ENCODE assay signal across 13 cellular contexts in the genomic region with DNA sequence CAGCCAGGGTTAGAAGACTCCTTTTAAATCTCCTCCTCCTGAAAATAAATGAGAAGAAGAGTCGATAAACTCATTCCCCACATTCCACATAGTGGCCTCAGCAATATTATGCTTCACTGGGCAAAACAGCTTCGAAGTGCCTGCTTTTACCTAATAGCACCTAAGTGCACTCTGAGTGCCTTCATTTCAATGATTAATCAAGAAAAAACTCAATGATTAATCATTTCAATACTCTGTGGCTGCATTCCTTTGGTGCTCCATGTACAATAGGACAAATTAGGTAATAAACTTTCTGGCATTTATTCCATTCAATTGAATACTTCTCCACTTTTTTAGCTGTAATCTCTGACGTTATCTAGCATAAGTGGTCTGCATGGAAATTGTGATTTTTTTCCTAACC.
DNase-seq lines count a peak whose midpoint lies in the region; ATAC-seq, FAIRE-seq and TF ChIP-seq lines count a peak whose summit lies in the region.
"Had no signal": no experiment of that assay in that cellular context is flagged by ENCODE, and none has a peak within 500 bp of the region (broad histone marks: within the 10 kb centered on the region; RNA-seq: fewer than 3 reads in every experiment).

No MANE protein-coding gene starts in this region.

- no peaks in the 10 kb centered on the region for H4K20me1 ChIP-seq in astrocyte (ENCODE audit: insufficient read depth, low read length)

- H3K9me3 ChIP-seq in astrocyte (ENCODE audit: insufficient read depth, low read depth, low read length) = no peaks in the 10 kb centered on the region
- H3K9me3 ChIP-seq in kidney (ENCODE audit: control insufficient read depth in 1 of 2, low read length in 2 of 2) = no peaks in the 10 kb centered on the region
- no peaks in the 10 kb centered on the region for H3K9me3 ChIP-seq in thoracic aorta

- H3K79me2 ChIP-seq in astrocyte (ENCODE audit: insufficient read depth, low read length) = no peaks in the 10 kb centered on the region

- no peak overlapping the region for H3K4me3 Mint-ChIP-seq in astrocyte (ENCODE audit: unreplicated experiment)
- H3K4me3 Mint-ChIP-seq: dendritic cell treated with granulocyte-macrophage colony-stimulating factor and Interleukin-4, amounts not matched to agents 40 ng/mL and 50 ng/mL, for 4 days; natural killer cell treated with Interleukin-12 subunit alpha and Interleukin-12 subunit beta and Interleukin-15 and Interleukin-18, amount 100 ng/mL, for 72 hours had no signal

- H2AFZ ChIP-seq in astrocyte (ENCODE audit: low read depth, low read length) = no peak overlapping the region

- H3K4me1 ChIP-seq in astrocyte (ENCODE audit: insufficient read depth, low read length) (peaks cover 20% of the 10 kb centered on the region), kidney (ENCODE audit: control insufficient read depth in 1 of 2, insufficient read depth in 1 of 2, low read depth in 1 of 2, low read length in 2 of 2) (peaks cover 15 to 18% of the 10 kb centered on the region in 2 donors), thoracic aorta (ENCODE audit: control insufficient read depth in 1 of 2, low read depth in 2 of 2) (peaks cover 17 to 40% of the 10 kb centered on the region in 2 donors)

- H3K27me3 ChIP-seq in astrocyte (ENCODE audit: insufficient read depth, low read length) (no peaks in the 10 kb centered on the region), thoracic aorta (replicated peaks; ENCODE audit: insufficient read depth) (no peaks in the 10 kb centered on the region)

- peaks cover 16% of the 10 kb centered on the region for H3K4me1 Mint-ChIP-seq in astrocyte (ENCODE audit: low read depth, unreplicated experiment)

- H3K27ac ChIP-seq in astrocyte (ENCODE audit: low read depth, low read length) (peak overlapping the region; percentile 78), kidney (ENCODE audit: low read depth in 2 of 2, low read length in 2 of 2) (peak overlapping the region; percentile 39 to 74), thoracic aorta (peak overlapping the region; percentile 49 to 58), caudate nucleus (ENCODE audit: low read depth, low read length) (no peak overlapping the region)
- H3K27ac ChIP-seq: VCaP had no signal

- peaks cover 3% of the 10 kb centered on the region for H3K27me3 Mint-ChIP-seq in astrocyte (ENCODE audit: low read depth, unreplicated experiment)

- H3K36me3 Mint-ChIP-seq in astrocyte (ENCODE audit: low read depth, unreplicated experiment) = peaks cover 2% of the 10 kb centered on the region
- H3K36me3 Mint-ChIP-seq: natural killer cell treated with Interleukin-12 subunit alpha and Interleukin-12 subunit beta and Interleukin-15 and Interleukin-18, amount 100 ng/mL, for 72 hours had no signal

- no peak overlapping the region for H3K27ac Mint-ChIP-seq in astrocyte (ENCODE audit: unreplicated experiment)
- H3K27ac Mint-ChIP-seq: dendritic cell treated with granulocyte-macrophage colony-stimulating factor and Interleukin-4, amounts not matched to agents 40 ng/mL and 50 ng/mL, for 4 days; natural killer cell treated with Interleukin-12 subunit alpha and Interleukin-12 subunit beta and Interleukin-15 and Interleukin-18, amount 100 ng/mL, for 72 hours had no signal

- H3K9ac ChIP-seq in astrocyte (ENCODE audit: low read length) (peak overlapping the region; percentile 48), kidney (ENCODE audit: low read length in 2 of 2) (no peak overlapping the region)

- TF ChIP-seq CTCF in astrocyte (IDR thresholded peaks at IDR 0.05; ENCODE audit: insufficient read depth, low read depth, low read length) (no peak), kidney (IDR thresholded peaks at IDR 0.05; ENCODE audit: borderline replicate concordance, extremely low read depth, insufficient read depth) (no peak), thoracic aorta (IDR thresholded peaks at IDR 0.05) (no peak)

- peak; percentile 54 for DNase-seq in HPDE6-E6E7 (ENCODE audit: extremely low spot score)
- DNase-seq in astrocyte (ENCODE audit: low read depth) = peak; percentile 97
- DNase-seq in kidney = no peak
- no peak for DNase-seq in thoracic aorta (ENCODE audit: low spot score)
- no peak for DNase-seq in cerebellar nuclear complex (lab: John Stamatoyannopoulos, UW)
- no peak for DNase-seq in effector CD4-positive, alpha-beta T cell
- DNase-seq in NCI-H2081 treated with DMSO at 0.1 percent for 48 hours (lab: John Stamatoyannopoulos, UW) = no peak
- DNase-seq in caudate nucleus (lab: John Stamatoyannopoulos, UW) = no peak
- DNase-seq: activated T-cell treated with anti-CD3 and anti-CD28 coated beads, Interleukin-2, amount 50 U/mL, for 48 hours; DMS53 had no signal

- no peak for ATAC-seq in thoracic aorta (ENCODE audit: insufficient number of reproducible peaks, low FRiP score, low read depth)
- ATAC-seq: natural killer cell treated with Interleukin-12 subunit alpha and Interleukin-12 subunit beta and Interleukin-15 and Interleukin-18, amount 100 ng/mL, for 72 hours had no signal

- peak overlapping the region; percentile 57 for H3K4me2 ChIP-seq in astrocyte (ENCODE audit: low read length)

- FAIRE-seq in astrocyte (lab: Jason Lieb, UNC) (no peak), kidney (lab: Jason Lieb, UNC) (no peak)

- no peaks in the 10 kb centered on the region for H3K36me3 ChIP-seq in astrocyte (ENCODE audit: insufficient read depth, low read length)
- H3K36me3 ChIP-seq in kidney (ENCODE audit: control insufficient read depth in 1 of 2, insufficient read depth in 2 of 2, low read length in 2 of 2) = no peaks in the 10 kb centered on the region
- no peaks in the 10 kb centered on the region for H3K36me3 ChIP-seq in thoracic aorta

- peaks cover 8% of the 10 kb centered on the region for H3K9me3 Mint-ChIP-seq in astrocyte (ENCODE audit: unreplicated experiment)

- intact Hi-C loops in kidney (cut with DNase I) = no loop called here

- no peak overlapping the region for H3K4me3 ChIP-seq in astrocyte (ENCODE audit: insufficient read depth, low read depth, low read length)
- H3K4me3 ChIP-seq in kidney (ENCODE audit: low read length in 2 of 2) = no peak overlapping the region
- H3K4me3 ChIP-seq in thoracic aorta = no peak overlapping the region

Comparison
In these comparisons a context has a peak if more than half of its experiments do, and no peak if none do; other contexts are left out.
1. DNase-seq: peak in HPDE6-E6E7 (single experiment) and astrocyte (single experiment); none in kidney (single experiment), thoracic aorta (single experiment), cerebellar nuclear complex (0 of 2), effector CD4-positive, alpha-beta T cell (single experiment), NCI-H2081 treated with DMSO at 0.1 percent for 48 hours (single experiment) and caudate nucleus (0 of 61).